ENCODE assay signal across 8 cellular contexts in the genomic region with DNA sequence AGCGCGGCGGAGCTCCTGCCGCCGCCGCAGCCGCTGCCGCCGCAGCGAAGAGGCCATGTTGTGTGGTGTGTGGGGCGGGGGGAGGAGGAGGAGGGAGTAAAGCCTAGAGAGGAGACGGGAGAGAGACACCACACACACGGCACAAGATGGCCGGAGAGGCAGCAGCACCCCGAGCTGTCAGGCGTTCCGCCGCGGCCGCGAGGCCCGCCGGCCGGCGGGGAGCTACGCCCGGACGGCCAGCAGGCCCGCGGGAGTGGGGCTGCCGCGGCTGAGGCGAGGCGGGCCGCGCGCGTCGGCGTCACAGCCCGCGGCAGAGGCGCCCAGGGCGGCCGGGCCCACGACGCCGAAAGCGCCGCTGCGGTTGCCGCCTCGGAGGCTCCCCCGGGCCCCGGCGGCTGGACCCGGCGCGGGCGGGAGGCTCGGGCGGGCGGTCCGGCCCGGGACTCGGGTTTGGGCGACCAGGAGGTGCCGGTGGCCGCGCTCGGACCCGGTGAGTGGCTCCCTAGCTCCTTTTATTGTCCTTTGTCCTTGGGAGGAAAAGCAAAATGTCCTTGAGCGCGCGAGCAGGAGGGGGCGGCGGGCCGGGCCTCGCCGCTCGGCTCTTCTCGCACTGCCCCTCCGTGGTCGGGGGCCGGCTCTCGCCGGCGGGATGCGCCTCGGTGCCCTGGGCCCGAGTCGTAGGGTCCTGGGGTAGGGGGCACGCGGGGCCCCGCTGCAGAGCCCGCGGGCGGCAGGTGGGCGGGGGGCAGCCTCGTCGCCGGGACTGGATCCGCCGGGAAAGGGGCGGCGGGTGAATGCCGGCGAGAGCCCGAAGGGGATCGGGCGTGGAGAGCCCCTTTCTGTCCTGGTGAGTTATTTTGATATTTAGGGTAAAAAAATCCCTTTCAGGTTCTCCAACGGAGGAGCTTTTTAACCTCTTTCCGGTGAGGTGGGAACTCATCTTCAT. TPM values are rescaled to one million over a fixed set of nuclear protein-coding genes. Genes with fewer than 3 reads are reported as not detected.
DNase-seq lines count a peak whose midpoint lies in the region; ATAC-seq and TF ChIP-seq lines count a peak whose summit lies in the region.

No MANE protein-coding gene starts in this region.

- H3K36me3 Mint-ChIP-seq in activated naive CD4-positive, alpha-beta T cell treated with anti-CD3 and anti-CD28 coated beads, Interleukin-2, amount 50 U/mL, for 72 hours = peaks cover 44 to 47% of the 10 kb centered on the region in 2 donors

- H3K9me2 ChIP-seq in hepatocyte (replicated peaks; ENCODE audit: insufficient read depth) = no peaks in the 10 kb centered on the region

- peaks cover 54% of the 10 kb centered on the region for H3K79me2 ChIP-seq in hepatocyte

- H3K36me3 ChIP-seq in NT2/D1 (ENCODE audit: insufficient read depth, insufficient read length, low read length) (peaks cover 46% of the 10 kb centered on the region), hepatocyte (replicated peaks; ENCODE audit: insufficient read depth, low read depth) (no peaks in the 10 kb centered on the region), skeletal muscle satellite cell (ENCODE audit: insufficient read depth, low read length) (peaks cover 29% of the 10 kb centered on the region)

- H3K4me1 ChIP-seq in NT2/D1 (ENCODE audit: insufficient read depth, insufficient read length) = no peaks in the 10 kb centered on the region
- H3K4me1 ChIP-seq in hepatocyte (ENCODE audit: insufficient read depth) = peaks cover 36% of the 10 kb centered on the region
- peaks cover 34% of the 10 kb centered on the region for H3K4me1 ChIP-seq in skeletal muscle satellite cell (ENCODE audit: control insufficient read depth, insufficient read depth, low read length)

- under 1% methylated on average over 45 of the region's 113 CpGs for WGBS in hepatocyte (ENCODE audit: low lambda C conversion rate, missing lambda C conversion rate)

- DNase-seq in NCI-H187 treated with DMSO at 0.1 percent for 48 hours (lab: John Stamatoyannopoulos, UW) (peak; percentile 98), NCI-H187 (lab: John Stamatoyannopoulos, UW) (no peak), NT2/D1 (ENCODE audit: low read depth, low spot score) (no peak), hepatocyte (ENCODE audit: low spot score) (peak; percentile 60), cerebellar cortex (ENCODE audit: low spot score) (no peak)
- DNase-seq in activated naive CD4-positive, alpha-beta T cell treated with anti-CD3 and anti-CD28 coated beads, Interleukin-2, amount 50 U/mL, for 72 hours (ENCODE audit: low spot score in 2 of 2) = peak in 1 of 2 donors; percentile 38

- peak overlapping the region; percentile 73 for H3K4me2 ChIP-seq in hepatocyte
- peak overlapping the region; percentile 69 for H3K4me2 ChIP-seq in skeletal muscle satellite cell (ENCODE audit: low read length)

- no peaks in the 10 kb centered on the region for H3K27me3 ChIP-seq in NT2/D1 (ENCODE audit: insufficient read depth, insufficient read length)
- H3K27me3 ChIP-seq in hepatocyte = no peaks in the 10 kb centered on the region
- no peaks in the 10 kb centered on the region for H3K27me3 ChIP-seq in skeletal muscle satellite cell (ENCODE audit: control insufficient read depth, insufficient read depth, low read length)

- no peak overlapping the region for H2AFZ ChIP-seq in hepatocyte

- peak overlapping the region; percentile 96 to 100 for H3K27ac Mint-ChIP-seq in activated naive CD4-positive, alpha-beta T cell treated with anti-CD3 and anti-CD28 coated beads, Interleukin-2, amount 50 U/mL, for 72 hours

- peak overlapping the region; percentile 99 for H3K27ac ChIP-seq in hepatocyte

- H3K9ac ChIP-seq in NT2/D1 (ENCODE audit: insufficient read length, low read depth) (peak overlapping the region; percentile 95), skeletal muscle satellite cell (ENCODE audit: low read depth, low read length) (peak overlapping the region; percentile 96)

- H3K9me3 Mint-ChIP-seq in activated naive CD4-positive, alpha-beta T cell treated with anti-CD3 and anti-CD28 coated beads, Interleukin-2, amount 50 U/mL, for 72 hours = no peaks in the 10 kb centered on the region

- no peak for TF ChIP-seq CTCF in hepatocyte (IDR thresholded peaks at IDR 0.05; ENCODE audit: poor library complexity)

- H3K9me3 ChIP-seq in NT2/D1 (ENCODE audit: insufficient read depth, low read length) (no peaks in the 10 kb centered on the region), hepatocyte (ENCODE audit: low read depth) (no peaks in the 10 kb centered on the region), skeletal muscle satellite cell (replicated peaks; ENCODE audit: low read length) (no peaks in the 10 kb centered on the region)

- ATAC-seq in HG02759 (IDR thresholded peaks at IDR 0.05; ENCODE audit: unreplicated experiment) = peak; percentile 72
- ATAC-seq in activated naive CD4-positive, alpha-beta T cell treated with anti-CD3 and anti-CD28 coated beads, Interleukin-2, amount 50 U/mL, for 72 hours = peak; percentile 80 to 86

- peaks cover 37% of the 10 kb centered on the region for H4K20me1 ChIP-seq in hepatocyte (ENCODE audit: insufficient read depth, poor library complexity, severe bottlenecking)

- H3K4me3 ChIP-seq in NT2/D1 (ENCODE audit: insufficient read length, low read depth) = peak overlapping the region; percentile 65
- peak overlapping the region; percentile 57 for H3K4me3 ChIP-seq in hepatocyte
- peak overlapping the region; percentile 83 for H3K4me3 ChIP-seq in skeletal muscle satellite cell (ENCODE audit: low read length)

RNA-seq across cellular contexts. Expression of a gene that starts 17.2 kb away (rescaled TPM):
- total RNA-seq in activated naive CD4-positive, alpha-beta T cell treated with anti-CD3 and anti-CD28 coated beads, Interleukin-2, amount 50 U/mL, for 72 hours = 100 to 1,000 TPM; 187 to 214 TPM
- total RNA-seq in hepatocyte = 101 and 133 TPM in 2 replicates
- 49.3 and 68.3 TPM in 2 replicates for polyA plus RNA-seq in hepatocyte
- 46.5 and 60.8 TPM in 2 replicates for total RNA-seq in skeletal muscle satellite cell (2012; rRNA removed)

Comparison
In these comparisons a context has a peak if more than half of its experiments do, and no peak if none do; other contexts are left out.
1. DNase-seq: peak in NCI-H187 treated with DMSO at 0.1 percent for 48 hours (single experiment) and hepatocyte (single experiment); none in NCI-H187 (0 of 2), NT2/D1 (single experiment) and cerebellar cortex (single experiment).
2. Peak in every context shown above with its lines, with median percentiles within 50 percentile points of each other: H3K4me3 ChIP-seq.